ENCODE assay signal across 22 cellular contexts in the genomic region with DNA sequence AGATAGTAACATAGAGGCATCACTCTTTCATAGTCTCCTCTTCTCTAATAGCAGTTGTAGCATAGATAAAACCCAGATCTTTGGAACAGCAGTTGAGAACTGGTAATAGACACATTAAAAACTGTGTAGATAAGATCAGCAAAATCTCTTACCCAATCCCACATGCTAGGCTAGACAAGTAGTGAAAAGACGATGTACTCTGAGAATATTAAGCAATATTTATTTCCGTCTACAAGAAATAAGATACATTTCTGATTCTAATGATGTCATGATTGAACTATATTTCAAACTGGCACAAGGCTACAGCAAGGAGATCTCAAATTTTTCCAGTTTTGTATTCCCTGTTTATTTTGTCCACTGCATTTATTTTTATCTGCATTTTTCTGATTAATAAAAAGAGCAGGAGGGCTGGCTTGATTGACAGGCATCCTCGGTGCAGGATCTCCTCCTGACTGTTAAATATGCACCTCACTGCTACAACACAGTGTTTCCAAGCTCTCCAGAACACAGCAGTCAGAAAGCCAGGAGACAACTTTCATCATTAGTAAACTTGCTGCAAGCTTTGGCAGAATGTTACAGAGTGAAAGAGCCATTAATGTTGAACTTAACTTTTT.
DNase-seq lines count a peak whose midpoint lies in the region; ATAC-seq and TF ChIP-seq lines count a peak whose summit lies in the region.
"Had no signal": no experiment of that assay in that cellular context is flagged by ENCODE, and none has a peak within 500 bp of the region (broad histone marks: within the 10 kb centered on the region; RNA-seq: fewer than 3 reads in every experiment).

No MANE protein-coding gene starts in this region.

- H2AFZ ChIP-seq in SK-N-SH (ENCODE audit: low read depth) (no peak overlapping the region), neural progenitor cell (replicated peaks) (no peak overlapping the region)
- H2AFZ ChIP-seq: GM23338 had no signal

- H3K27ac ChIP-seq in SK-N-SH (ENCODE audit: low read depth in 2 of 2, low read length in 1 of 2) (no peak overlapping the region), RWPE2 (ENCODE audit: poor library complexity, severe bottlenecking) (no peak overlapping the region), neural progenitor cell (no peak overlapping the region)
- H3K27ac ChIP-seq: HL-60, Peyer's patch had no signal

- H3K4me2 ChIP-seq in SK-N-SH = no peak overlapping the region
- no peak overlapping the region for H3K4me2 ChIP-seq in neural progenitor cell
- H3K4me2 ChIP-seq: GM23338 had no signal

- H3K79me2 ChIP-seq in SK-N-SH (ENCODE audit: insufficient read depth) (no peaks in the 10 kb centered on the region), neural progenitor cell (ENCODE audit: low read depth) (no peaks in the 10 kb centered on the region)

- H3K36me3 ChIP-seq in SK-N-SH (replicated peaks in 1 of 2; ENCODE audit: control insufficient read depth in 1 of 2, insufficient read depth in 2 of 2, low read length in 1 of 2) (no peaks in the 10 kb centered on the region), RWPE2 (ENCODE audit: low read depth) (no peaks in the 10 kb centered on the region), neural progenitor cell (no peaks in the 10 kb centered on the region)
- H3K36me3 ChIP-seq: Peyer's patch had no signal

- H3K9me2 ChIP-seq in SK-N-SH = no peaks in the 10 kb centered on the region

- H3F3A ChIP-seq in SK-N-SH (replicated peaks; ENCODE audit: insufficient read depth) (no peaks in the 10 kb centered on the region), neural progenitor cell (ENCODE audit: low read depth) (no peaks in the 10 kb centered on the region)

- H3K9me3 ChIP-seq in SK-N-SH = no peaks in the 10 kb centered on the region
- H3K9me3 ChIP-seq in RWPE2 (ENCODE audit: severe bottlenecking) = no peaks in the 10 kb centered on the region
- H3K9me3 ChIP-seq in neural progenitor cell (ENCODE audit: low read depth) = no peaks in the 10 kb centered on the region
- H3K9me3 ChIP-seq: Peyer's patch had no signal

- TF ChIP-seq RAD21 in SK-N-SH (IDR thresholded peaks at IDR 0.05; ENCODE audit: low read length) = no peak

- H3K27ac Mint-ChIP-seq in neural progenitor cell = no peak overlapping the region
- no peak overlapping the region for H3K27ac Mint-ChIP-seq in activated CD4-positive, alpha-beta memory T cell treated with anti-CD3 and anti-CD28 coated beads for 36 hours
- H3K27ac Mint-ChIP-seq: CD4-positive, alpha-beta T cell; GM23338; HFFc6 had no signal

- H3K4me1 ChIP-seq in SK-N-SH (ENCODE audit: control insufficient read depth in 1 of 2, insufficient read depth in 2 of 2, low read depth in 1 of 2, low read length in 1 of 2) (no peaks in the 10 kb centered on the region), RWPE2 (ENCODE audit: insufficient read depth, poor library complexity, severe bottlenecking) (peaks cover 3% of the 10 kb centered on the region), neural progenitor cell (no peaks in the 10 kb centered on the region)
- H3K4me1 ChIP-seq: Peyer's patch had no signal

- CTCF ChIA-PET in SK-N-SH (lab: Yijun Ruan, JAX) = no interaction called here
- CTCF ChIA-PET in activated CD4-positive, alpha-beta memory T cell treated with anti-CD3 and anti-CD28 coated beads for 36 hours (lab: Charles Lee) = no interaction called here

- no peaks in the 10 kb centered on the region for H3K27me3 Mint-ChIP-seq in neural progenitor cell (ENCODE audit: insufficient read depth, low read depth)
- H3K27me3 Mint-ChIP-seq in activated CD4-positive, alpha-beta memory T cell treated with anti-CD3 and anti-CD28 coated beads for 36 hours = peaks cover 1% of the 10 kb centered on the region
- H3K27me3 Mint-ChIP-seq: CD4-positive, alpha-beta T cell had no signal

- POLR2A ChIA-PET in SK-N-SH (lab: Yijun Ruan, JAX) = no interaction called here
- POLR2A ChIA-PET in activated CD4-positive, alpha-beta memory T cell treated with anti-CD3 and anti-CD28 coated beads for 36 hours (lab: Charles Lee) = no interaction called here

- ATAC-seq in SK-N-SH treated with all-trans-retinoic acid at 6 μM for 48 hours (no peak), RWPE2 (ENCODE audit: low read depth) (peak; percentile 36; the same call in 2 of the 3 replicates)
- ATAC-seq: GM23338 had no signal

- no peaks in the 10 kb centered on the region for H3K9me3 Mint-ChIP-seq in neural progenitor cell
- no peaks in the 10 kb centered on the region for H3K9me3 Mint-ChIP-seq in activated CD4-positive, alpha-beta memory T cell treated with anti-CD3 and anti-CD28 coated beads for 36 hours
- H3K9me3 Mint-ChIP-seq: CD4-positive, alpha-beta T cell; GM23338; HFFc6 had no signal

- peak; percentile 16 for DNase-seq in SK-N-SH
- no peak for DNase-seq in RWPE2 (ENCODE audit: low spot score)
- DNase-seq in fibroblast of mammary gland (ENCODE audit: low read depth) = peak; percentile 6
- peak; percentile 12 for DNase-seq in superior temporal gyrus (ENCODE audit: extremely low spot score)
- DNase-seq in neural progenitor cell (ENCODE audit: low spot score) = no peak
- no peak for DNase-seq in activated CD4-positive, alpha-beta memory T cell treated with anti-CD3 and anti-CD28 coated beads for 36 hours
- DNase-seq in C1 segment of cervical spinal cord (lab: John Stamatoyannopoulos, UW) = no peak
- DNase-seq: AML-193; Calu3; CD4-positive, alpha-beta T cell; DMS79; GDM1; HFFc6; KG1; NCI-H1417; NCI-H2029; NCI-H510A treated with DMSO at 0.1 percent for 48 hours; Peyer's patch; SHP77 treated with DMSO at 0.1 percent for 48 hours had no signal

- H3K4me3 ChIP-seq in SK-N-SH (ENCODE audit: low read depth in 2 of 2, low read length in 1 of 2) (no peak overlapping the region), RWPE2 (ENCODE audit: severe bottlenecking) (no peak overlapping the region), fibroblast of mammary gland (ENCODE audit: control insufficient read depth, low read depth, low read length) (no peak overlapping the region), neural progenitor cell (no peak overlapping the region)
- H3K4me3 ChIP-seq: GM23338, Peyer's patch had no signal

- no peaks in the 10 kb centered on the region for H3K27me3 ChIP-seq in SK-N-SH (ENCODE audit: insufficient read depth)
- no peaks in the 10 kb centered on the region for H3K27me3 ChIP-seq in RWPE2 (ENCODE audit: insufficient read depth, poor library complexity, severe bottlenecking)
- no peaks in the 10 kb centered on the region for H3K27me3 ChIP-seq in neural progenitor cell
- H3K27me3 ChIP-seq: Peyer's patch had no signal

- TF ChIP-seq EP300 in SK-N-SH (IDR thresholded peaks at IDR 0.05; ENCODE audit: borderline replicate concordance in 1 of 2, low read depth in 1 of 2, low read length in 1 of 2) = no peak

- H3K36me3 Mint-ChIP-seq in neural progenitor cell = no peaks in the 10 kb centered on the region
- no peaks in the 10 kb centered on the region for H3K36me3 Mint-ChIP-seq in activated CD4-positive, alpha-beta memory T cell treated with anti-CD3 and anti-CD28 coated beads for 36 hours

- H4K20me1 ChIP-seq in SK-N-SH (ENCODE audit: insufficient read depth) (no peaks in the 10 kb centered on the region), neural progenitor cell (ENCODE audit: low read depth) (no peaks in the 10 kb centered on the region)

- intact Hi-C loops in activated CD4-positive, alpha-beta memory T cell treated with anti-CD3 and anti-CD28 coated beads for 36 hours (cut with micrococcal nuclease) = no loop called here

- H3K4me3 Mint-ChIP-seq in neural progenitor cell = no peak overlapping the region
- H3K4me3 Mint-ChIP-seq in activated CD4-positive, alpha-beta memory T cell treated with anti-CD3 and anti-CD28 coated beads for 36 hours = no peak overlapping the region
- H3K4me3 Mint-ChIP-seq: CD4-positive, alpha-beta T cell; GM23338; HFFc6 had no signal

- WGBS in SK-N-SH (ENCODE audit: low lambda C conversion rate) = 3% methylated on average over 3 of the region's 3 CpGs

- peaks cover 3% of the 10 kb centered on the region for H3K4me1 Mint-ChIP-seq in neural progenitor cell
- H3K4me1 Mint-ChIP-seq in activated CD4-positive, alpha-beta memory T cell treated with anti-CD3 and anti-CD28 coated beads for 36 hours (ENCODE audit: low read depth) = no peaks in the 10 kb centered on the region
- H3K4me1 Mint-ChIP-seq: GM23338 had no signal

- H3K9ac ChIP-seq in SK-N-SH (no peak overlapping the region), neural progenitor cell (no peak overlapping the region)

- TF ChIP-seq CTCF in SK-N-SH (IDR thresholded peaks at IDR 0.05) (no peak), RWPE2 (IDR thresholded peaks at IDR 0.05; ENCODE audit: poor library complexity, severe bottlenecking) (no peak), fibroblast of mammary gland (conservative IDR thresholded peaks at IDR 0.05; ENCODE audit: control insufficient read depth, insufficient read depth, low read depth, low read length) (no peak), neural progenitor cell (IDR thresholded peaks at IDR 0.05) (no peak)

TF ChIP-seq in SK-N-SH, 30 proteins besides CTCF, POLR2A, EP300 and RAD21 (continues in another document):
- TF ChIP-seq YY1 (IDR thresholded peaks at IDR 0.05; ENCODE audit: low read depth) (no peak), TCF12 (IDR thresholded peaks at IDR 0.05) (no peak), MAX (IDR thresholded peaks at IDR 0.05; ENCODE audit: low read depth) (no peak), RCOR1 (IDR thresholded peaks at IDR 0.05; ENCODE audit: low read length) (no peak), SMC3 (IDR thresholded peaks at IDR 0.05; ENCODE audit: low read depth, low read length) (no peak)

TF ChIP-seq in SK-N-SH treated with all-trans-retinoic acid at 6 μM for 48 hours, 23 proteins besides CTCF, POLR2A, EP300 and RAD21 (continues in another document):
- TF ChIP-seq ZFP30 (CRISPR knock-in tag; IDR thresholded peaks at IDR 0.05) = no peak
- TF ChIP-seq ZC3H10 (CRISPR knock-in tag; IDR thresholded peaks at IDR 0.05) = no peak
- TF ChIP-seq PATZ1 (CRISPR knock-in tag; IDR thresholded peaks at IDR 0.05; ENCODE audit: borderline replicate concordance) = no peak
- TF ChIP-seq CSDC2 (CRISPR knock-in tag; IDR thresholded peaks at IDR 0.05) = no peak
- no peak for TF ChIP-seq ZNF70 (CRISPR knock-in tag; IDR thresholded peaks at IDR 0.05)
- TF ChIP-seq TOX (CRISPR knock-in tag; IDR thresholded peaks at IDR 0.05; ENCODE audit: borderline replicate concordance) = no peak
- TF ChIP-seq SNAI2 (CRISPR knock-in tag; IDR thresholded peaks at IDR 0.05) = no peak

Comparison
In these comparisons a context has a peak if more than half of its experiments do, and no peak if none do; other contexts are left out.
1. DNase-seq: peak in SK-N-SH (single experiment), fibroblast of mammary gland (single experiment) and superior temporal gyrus (single experiment); none in RWPE2 (single experiment), neural progenitor cell (single experiment), activated CD4-positive, alpha-beta memory T cell treated with anti-CD3 and anti-CD28 coated beads for 36 hours (single experiment) and C1 segment of cervical spinal cord (0 of 14).